ENCODE assay signal across 8 cellular contexts in the genomic region with DNA sequence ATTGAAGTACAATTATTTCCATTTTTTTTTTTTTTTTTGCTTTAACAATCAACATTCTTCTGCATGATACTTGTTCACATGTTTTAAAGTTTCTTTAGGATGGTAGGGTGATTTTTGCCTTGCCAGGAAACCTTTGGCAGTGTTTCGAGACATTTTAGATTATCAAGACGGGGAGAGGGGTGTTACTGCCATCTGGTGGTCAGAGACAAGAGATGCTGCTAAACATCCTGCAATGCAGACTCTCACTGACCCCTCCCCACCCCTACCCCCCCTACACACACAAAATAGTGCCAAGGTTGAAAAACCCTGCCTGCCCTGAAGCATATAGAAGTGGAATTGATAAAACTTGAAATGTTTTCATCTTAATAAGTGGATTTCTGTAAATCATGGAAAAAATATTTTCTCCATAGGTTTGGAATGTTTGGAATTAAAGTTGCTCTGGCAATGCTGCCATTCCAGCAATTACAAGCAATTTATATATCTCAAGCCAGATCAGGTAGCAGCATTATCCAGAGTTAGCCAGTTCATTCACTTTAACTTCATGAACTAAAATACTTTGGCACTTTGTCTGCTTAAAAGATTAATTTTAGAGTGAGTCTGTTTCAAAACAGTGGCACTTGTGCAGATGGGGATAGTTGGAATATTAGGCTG.
DNase-seq lines count a peak whose midpoint lies in the region; ATAC-seq and TF ChIP-seq lines count a peak whose summit lies in the region.

No MANE protein-coding gene starts in this region.

- H3K4me1 ChIP-seq in BE2C: no peaks in the 10 kb centered on the region

- H3K27me3 ChIP-seq in BE2C: no peaks in the 10 kb centered on the region

- TF ChIP-seq CTCF in BE2C (IDR thresholded peaks at IDR 0.05; ENCODE audit: low read depth, low read length): peak; percentile 87

- no peak overlapping the region for H3K4me3 ChIP-seq in BE2C (ENCODE audit: low read depth, low read length)

- DNase-seq in BE2C: peak; percentile 51
- DNase-seq in NCI-H748 (lab: John Stamatoyannopoulos, UW; ENCODE audit: unreplicated experiment): peak; percentile 68
- peak; percentile 23 for DNase-seq in activated T-cell treated with anti-CD3 and anti-CD28 coated beads for 4 hours
- DNase-seq in fibroblast of the conjunctiva (ENCODE audit: low read depth): peak; percentile 55
- peak; percentile 19 for DNase-seq in non-pigmented ciliary epithelial cell (ENCODE audit: low read depth)

- ATAC-seq in GM18520 (IDR thresholded peaks at IDR 0.05; ENCODE audit: unreplicated experiment) (peak; percentile 42), HG03378 (IDR thresholded peaks at IDR 0.05; ENCODE audit: unreplicated experiment) (peak; percentile 67), GM21737 (IDR thresholded peaks at IDR 0.05; ENCODE audit: unreplicated experiment) (no peak)

- no peaks in the 10 kb centered on the region for H3K9me3 ChIP-seq in BE2C

- 0 out of 2 replicates have a peak, but pooled peaks cover 5% of the 10 kb centered on the region for H3K36me3 ChIP-seq in BE2C
